ENCODE assay signal across 23 cellular contexts in genomic region chr17:55588858-55589257, GRCh38.
DNase-seq lines count a peak whose midpoint lies in the region; ATAC-seq and TF ChIP-seq lines count a peak whose summit lies in the region.
"Had no signal": no experiment of that assay in that cellular context is flagged by ENCODE, and none has a peak within 500 bp of the region (broad histone marks: within the 10 kb centered on the region; RNA-seq: fewer than 3 reads in every experiment).

No MANE protein-coding gene starts in this region.

- H3K27ac Mint-ChIP-seq in nephron: peak overlapping the region; percentile 95 to 98 (median 96)
- no peak overlapping the region for H3K27ac Mint-ChIP-seq in activated CD4-positive, alpha-beta T cell treated with anti-CD3 and anti-CD28 coated beads for 36 hours
- H3K27ac Mint-ChIP-seq: activated naive CD4-positive, alpha-beta T cell treated with anti-CD3 and anti-CD28 coated beads, Interleukin-2, amount 50 U/mL, for 72 hours; activated T-helper 1 cell treated with anti-CD3 and anti-CD28 coated beads, Interleukin-12 subunit alpha, Interleukin-12 subunit beta, Interleukin-2, Interleukin-4 antibody, amounts not matched to agents 30 ng/mL and 10 ng/mL and 1 ng/mL, durations not matched to agents 14 hours and 24 hours and 36 hours; CD4-positive, alpha-beta T cell; naive thymus-derived CD8-positive, alpha-beta T cell had no signal

- TF ChIP-seq CTCF in AG04450 (IDR thresholded peaks at IDR 0.05; ENCODE audit: low read depth, low read length) (no peak), fibroblast of mammary gland (conservative IDR thresholded peaks at IDR 0.05; ENCODE audit: control insufficient read depth, insufficient read depth, low read depth, low read length) (no peak), nephron (IDR thresholded peaks at IDR 0.05; ENCODE audit: unreplicated experiment in 3 of 3) (no peak)

- intact Hi-C loops in activated CD4-positive, alpha-beta T cell treated with anti-CD3 and anti-CD28 coated beads for 36 hours (cut with DNase I, micrococcal nuclease): no loop called here

- peaks cover 12% of the 10 kb centered on the region for H3K9me3 Mint-ChIP-seq in nephron
- no peaks in the 10 kb centered on the region for H3K9me3 Mint-ChIP-seq in activated CD4-positive, alpha-beta T cell treated with anti-CD3 and anti-CD28 coated beads for 36 hours (ENCODE audit: low read depth)
- H3K9me3 Mint-ChIP-seq: activated naive CD4-positive, alpha-beta T cell treated with anti-CD3 and anti-CD28 coated beads, Interleukin-2, amount 50 U/mL, for 72 hours; activated T-helper 1 cell treated with anti-CD3 and anti-CD28 coated beads, Interleukin-12 subunit alpha, Interleukin-12 subunit beta, Interleukin-2, Interleukin-4 antibody, amounts not matched to agents 30 ng/mL and 10 ng/mL and 1 ng/mL, durations not matched to agents 14 hours and 24 hours and 36 hours; CD4-positive, alpha-beta T cell; naive thymus-derived CD8-positive, alpha-beta T cell had no signal

- H3K4me1 Mint-ChIP-seq in nephron: peaks cover 34% of the 10 kb centered on the region
- peaks cover 3% of the 10 kb centered on the region for H3K4me1 Mint-ChIP-seq in activated CD4-positive, alpha-beta T cell treated with anti-CD3 and anti-CD28 coated beads for 36 hours

- H3K9me3 ChIP-seq in AG04450 (ENCODE audit: control insufficient read depth, insufficient read depth, low read length): no peaks in the 10 kb centered on the region
- H3K9me3 ChIP-seq: heart right ventricle, Peyer's patch had no signal

- peak overlapping the region; percentile 53 for H3K27ac ChIP-seq in AG04450 (ENCODE audit: low read depth, low read length)

- POLR2A ChIA-PET in AG04450 (lab: Yijun Ruan, JAX): no interaction called here
- POLR2A ChIA-PET in activated CD4-positive, alpha-beta T cell treated with anti-CD3 and anti-CD28 coated beads for 36 hours (lab: Charles Lee): no interaction called here

- DNase-seq in AG04450 (ENCODE audit: low read depth, low spot score): no peak
- DNase-seq in fibroblast of mammary gland (ENCODE audit: low read depth): peak; percentile 81
- DNase-seq in D341Med (ENCODE audit: low spot score): no peak
- no peak for DNase-seq in activated CD4-positive, alpha-beta T cell treated with anti-CD3 and anti-CD28 coated beads for 36 hours
- DNase-seq: activated CD4-positive, CD25-positive, alpha-beta regulatory T cell treated with anti-CD3 and anti-CD28 coated beads, Interleukin-2, amount 50 U/mL, for 72 hours; CD4-positive, alpha-beta T cell; cortex of kidney; DMS53; heart right ventricle; mammary epithelial cell; naive thymus-derived CD8-positive, alpha-beta T cell; NCI-H2029; NCI-H446; Peyer's patch; posterior cingulate gyrus; stimulated activated CD4-positive, alpha-beta T cell treated with anti-CD3 and anti-CD28 coated beads, Interleukin-2, amount 100 ng/mL, for 48 hours had no signal

- peak overlapping the region in 1 of 3 experiments; percentile 18 for H3K4me3 Mint-ChIP-seq in nephron
- H3K4me3 Mint-ChIP-seq in activated CD4-positive, alpha-beta T cell treated with anti-CD3 and anti-CD28 coated beads for 36 hours: no peak overlapping the region
- H3K4me3 Mint-ChIP-seq: activated T-helper 1 cell treated with anti-CD3 and anti-CD28 coated beads, Interleukin-12 subunit alpha, Interleukin-12 subunit beta, Interleukin-2, Interleukin-4 antibody, amounts not matched to agents 30 ng/mL and 10 ng/mL and 1 ng/mL, durations not matched to agents 14 hours and 24 hours and 36 hours; CD4-positive, alpha-beta T cell; naive thymus-derived CD8-positive, alpha-beta T cell had no signal

- no peaks in the 10 kb centered on the region for H3K27me3 ChIP-seq in AG04450 (ENCODE audit: control insufficient read depth, insufficient read depth, low read length)
- H3K27me3 ChIP-seq: heart right ventricle, Peyer's patch had no signal

- CTCF ChIA-PET in AG04450 (lab: Charles Lee): interaction anchor here (0.6 to 5.8 kb wide), 4 partner anchors 13 to 62 kb away, joined by 4 to 54 read pairs (median 18); no protein-coding TSS in a partner anchor
- CTCF ChIA-PET in activated CD4-positive, alpha-beta T cell treated with anti-CD3 and anti-CD28 coated beads for 36 hours (lab: Charles Lee): interaction anchor here (0.7 kb wide), 1 partner anchor 62 kb away, joined by 5 read pairs; no protein-coding TSS in a partner anchor

- no peak for ATAC-seq in activated CD4-positive, CD25-positive, alpha-beta regulatory T cell treated with anti-CD3 and anti-CD28 coated beads, Interleukin-2, amount 50 U/mL, for 24 hours
- ATAC-seq in GM19351 (IDR thresholded peaks at IDR 0.05; ENCODE audit: unreplicated experiment): no peak
- ATAC-seq in activated CD4-positive, alpha-beta T cell treated with anti-CD3 and anti-CD28 coated beads for 36 hours: no peak
- ATAC-seq: activated naive CD4-positive, alpha-beta T cell treated with anti-CD3 and anti-CD28 coated beads, Interleukin-2, amount 50 U/mL, for 72 hours; heart right ventricle; K562; naive thymus-derived CD8-positive, alpha-beta T cell had no signal

- H3K27me3 Mint-ChIP-seq in nephron (ENCODE audit: low read depth): no peaks in the 10 kb centered on the region
- peaks cover 11% of the 10 kb centered on the region for H3K27me3 Mint-ChIP-seq in activated CD4-positive, alpha-beta T cell treated with anti-CD3 and anti-CD28 coated beads for 36 hours
- H3K27me3 Mint-ChIP-seq: CD4-positive, alpha-beta T cell had no signal

- H3K36me3 Mint-ChIP-seq in nephron (ENCODE audit: low read depth): peaks cover 3% of the 10 kb centered on the region
- no peaks in the 10 kb centered on the region for H3K36me3 Mint-ChIP-seq in activated CD4-positive, alpha-beta T cell treated with anti-CD3 and anti-CD28 coated beads for 36 hours (ENCODE audit: low read depth)
- H3K36me3 Mint-ChIP-seq: naive thymus-derived CD8-positive, alpha-beta T cell had no signal

- H3K4me3 ChIP-seq in AG04450 (ENCODE audit: low read depth, low read length) (no peak overlapping the region), fibroblast of mammary gland (ENCODE audit: control insufficient read depth, low read depth, low read length) (no peak overlapping the region)
- H3K4me3 ChIP-seq: heart right ventricle, K562, Peyer's patch had no signal

TF ChIP-seq in PFSK-1, 5 proteins besides CTCF, POLR2A, EP300 and RAD21:
- 0 out of 4 replicates have a peak, but pooled peaks of 1 of the 2 experiments have one; percentile 18 for TF ChIP-seq REST (IDR thresholded peaks at IDR 0.05; ENCODE audit: insufficient read depth in 1 of 2, low read depth in 2 of 2, low read length in 2 of 2)
- 0 out of 2 replicates have a peak, but pooled peaks have one; percentile 15 for TF ChIP-seq POLR2AphosphoS5 (IDR thresholded peaks at IDR 0.05; ENCODE audit: low read depth, low read length)
- no peak for TF ChIP-seq TAF1 (IDR thresholded peaks at IDR 0.05; ENCODE audit: borderline replicate concordance, insufficient read depth, low read length)
